Comparison of ENCODE assay signal across 1 cellular context in genomic region chr17:68413597-68414560, GRCh38.
TF ChIP-seq lines count a peak whose summit lies in the region.

No MANE protein-coding gene starts in this region.

TF ChIP-seq in HEK293, 187 proteins besides CTCF, POLR2A, EP300 and RAD21 (continued from another document):
- TF ChIP-seq ZNF112 (tag by site-specific recombination; IDR thresholded peaks at IDR 0.05) (0 out of 2 replicates have a peak, but pooled peaks have one; percentile 18), ZNF629 (tag by site-specific recombination; IDR thresholded peaks at IDR 0.05) (peak; percentile 41; the same call in 1 of the 2 replicates), IKZF3 (tag by site-specific recombination; IDR thresholded peaks at IDR 0.05) (0 out of 2 replicates have a peak, but pooled peaks have one; percentile 44), SETDB1 (IDR thresholded peaks at IDR 0.05; ENCODE audit: insufficient read length, low read length) (peak; percentile 31), ZNF24 (tag by site-specific recombination; IDR thresholded peaks at IDR 0.05) (0 out of 2 replicates have a peak, but pooled peaks have one; percentile 32), SP2 (tag by site-specific recombination; IDR thresholded peaks at IDR 0.05) (0 out of 2 replicates have a peak, but pooled peaks have one; percentile 5), ZNF639 (tag by site-specific recombination; IDR thresholded peaks at IDR 0.05) (peak; percentile 27; the same call in 1 of the 2 replicates), SP3 (tag by site-specific recombination; IDR thresholded peaks at IDR 0.05) (peak; percentile 24; the same call in 1 of the 2 replicates)
